Comparison of ENCODE assay signal across 8 cellular contexts in the genomic region with DNA sequence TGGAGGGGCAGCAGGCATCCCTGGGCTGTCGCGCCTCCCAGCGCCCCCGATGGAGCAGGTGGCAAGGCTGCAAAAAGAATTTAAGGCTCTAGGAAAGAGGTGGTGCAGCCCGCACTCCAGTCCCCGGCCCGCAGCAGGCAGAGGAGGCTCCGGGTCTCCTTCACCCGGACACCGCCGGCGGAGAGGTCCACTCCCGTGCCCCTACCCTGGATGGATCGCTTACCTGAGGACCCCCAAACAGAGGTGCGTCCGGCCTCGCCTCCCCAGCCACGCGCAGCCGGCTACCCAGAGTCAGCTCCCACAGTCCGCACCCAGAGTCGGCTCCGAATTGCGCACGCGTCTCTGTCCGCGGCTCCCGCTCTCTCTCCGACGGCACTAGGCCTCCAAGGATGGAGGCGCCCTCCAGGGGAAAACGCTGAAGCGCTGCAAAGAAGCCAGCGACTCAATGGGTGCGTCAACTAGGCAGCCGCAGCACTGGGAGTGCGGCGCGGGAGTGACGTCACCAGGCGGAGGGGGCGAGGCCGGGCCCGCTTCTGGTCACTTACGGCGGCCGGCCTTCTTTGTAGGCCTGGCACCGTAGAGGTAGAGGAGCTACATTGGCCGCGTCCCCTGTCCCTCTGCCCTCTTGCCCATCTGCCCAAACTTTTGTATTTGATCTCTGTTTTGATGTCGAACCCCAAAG. TPM values are rescaled to one million over a fixed set of nuclear protein-coding genes. Genes with fewer than 3 reads are reported as not detected.
A peak's percentile ranks its signal among the peaks of the same experiment; 100 is the strongest.
DNase-seq lines count a peak whose midpoint lies in the region; ATAC-seq and TF ChIP-seq lines count a peak whose summit lies in the region.

A gene with protein sequence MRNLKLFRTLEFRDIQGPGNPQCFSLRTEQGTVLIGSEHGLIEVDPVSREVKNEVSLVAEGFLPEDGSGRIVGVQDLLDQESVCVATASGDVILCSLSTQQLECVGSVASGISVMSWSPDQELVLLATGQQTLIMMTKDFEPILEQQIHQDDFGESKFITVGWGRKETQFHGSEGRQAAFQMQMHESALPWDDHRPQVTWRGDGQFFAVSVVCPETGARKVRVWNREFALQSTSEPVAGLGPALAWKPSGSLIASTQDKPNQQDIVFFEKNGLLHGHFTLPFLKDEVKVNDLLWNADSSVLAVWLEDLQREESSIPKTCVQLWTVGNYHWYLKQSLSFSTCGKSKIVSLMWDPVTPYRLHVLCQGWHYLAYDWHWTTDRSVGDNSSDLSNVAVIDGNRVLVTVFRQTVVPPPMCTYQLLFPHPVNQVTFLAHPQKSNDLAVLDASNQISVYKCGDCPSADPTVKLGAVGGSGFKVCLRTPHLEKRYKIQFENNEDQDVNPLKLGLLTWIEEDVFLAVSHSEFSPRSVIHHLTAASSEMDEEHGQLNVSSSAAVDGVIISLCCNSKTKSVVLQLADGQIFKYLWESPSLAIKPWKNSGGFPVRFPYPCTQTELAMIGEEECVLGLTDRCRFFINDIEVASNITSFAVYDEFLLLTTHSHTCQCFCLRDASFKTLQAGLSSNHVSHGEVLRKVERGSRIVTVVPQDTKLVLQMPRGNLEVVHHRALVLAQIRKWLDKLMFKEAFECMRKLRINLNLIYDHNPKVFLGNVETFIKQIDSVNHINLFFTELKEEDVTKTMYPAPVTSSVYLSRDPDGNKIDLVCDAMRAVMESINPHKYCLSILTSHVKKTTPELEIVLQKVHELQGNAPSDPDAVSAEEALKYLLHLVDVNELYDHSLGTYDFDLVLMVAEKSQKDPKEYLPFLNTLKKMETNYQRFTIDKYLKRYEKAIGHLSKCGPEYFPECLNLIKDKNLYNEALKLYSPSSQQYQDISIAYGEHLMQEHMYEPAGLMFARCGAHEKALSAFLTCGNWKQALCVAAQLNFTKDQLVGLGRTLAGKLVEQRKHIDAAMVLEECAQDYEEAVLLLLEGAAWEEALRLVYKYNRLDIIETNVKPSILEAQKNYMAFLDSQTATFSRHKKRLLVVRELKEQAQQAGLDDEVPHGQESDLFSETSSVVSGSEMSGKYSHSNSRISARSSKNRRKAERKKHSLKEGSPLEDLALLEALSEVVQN (N-terminal part only) (minus strand): TSS at position 484 of the 682 bp plus-strand sequence. CDS start 2,978 bp downstream, outside the sequence.

- H3K27ac ChIP-seq in GM23338 (ENCODE audit: low read depth), result peak within 1 kb of the TSS; percentile 96

- H3K27me3 ChIP-seq in GM23338 (ENCODE audit: insufficient read depth), result no peaks in the 10 kb centered on the region

- no peaks in the 10 kb centered on the region for H3K9me2 ChIP-seq in GM23338 (ENCODE audit: insufficient read depth)

- DNase-seq in EH (ENCODE audit: low read depth) (peak; percentile 95), GM23338 (ENCODE audit: low spot score) (peak; percentile 96), LHCN-M2 (ENCODE audit: low read depth) (peak; percentile 94), RPMI7951 (ENCODE audit: low read depth) (peak; percentile 94), fibroblast of peridontal ligament (ENCODE audit: extremely low read depth) (peak; percentile 93)
- peak; percentile 83 to 85 for DNase-seq in activated T-helper 1 cell treated with anti-CD3 and anti-CD28 coated beads, Interleukin-2, amount 50 U/mL, for 16 hours (ENCODE audit: low read depth in 1 of 2, low spot score in 1 of 2)
- peak; percentile 95 for DNase-seq in natural killer cell treated with Interleukin-12 subunit alpha and Interleukin-12 subunit beta and Interleukin-15 and Interleukin-18, amount 100 ng/mL, for 72 hours (ENCODE audit: low spot score)
- peak; percentile 95 for DNase-seq in stimulated activated naive CD8-positive, alpha-beta T cell treated with anti-CD3 and anti-CD28 coated beads, Interleukin-15, Interleukin-2, amounts not matched to agents 100 U/mL and 50 U/mL, for 24 hours

- peaks cover 28% of the 10 kb centered on the region for H3K79me2 ChIP-seq in GM23338 (replicated peaks; ENCODE audit: insufficient read depth)

- peak within 1 kb of the TSS; percentile 100 for H2AFZ ChIP-seq in GM23338

- peak within 1 kb of the TSS; percentile 99 for H3K4me3 ChIP-seq in GM23338

- H3F3A ChIP-seq in GM23338 (replicated peaks; ENCODE audit: low read depth), result peaks cover 8% of the 10 kb centered on the region; the same call in 1 of the 2 replicates

- peaks cover 16% of the 10 kb centered on the region for H3K4me1 ChIP-seq in GM23338 (ENCODE audit: insufficient read depth)

- peaks cover 5% of the 10 kb centered on the region; the same call in 1 of the 2 replicates for H4K20me1 ChIP-seq in GM23338 (replicated peaks; ENCODE audit: insufficient read depth)

- peaks cover 13% of the 10 kb centered on the region for H3K4me1 Mint-ChIP-seq in GM23338
- H3K4me1 Mint-ChIP-seq in natural killer cell treated with Interleukin-12 subunit alpha and Interleukin-12 subunit beta and Interleukin-15 and Interleukin-18, amount 100 ng/mL, for 72 hours (ENCODE audit: low read depth in 2 of 2), result peaks cover 18 to 30% of the 10 kb centered on the region in 2 donors

- peak within 1 kb of the TSS; percentile 93 for H3K4me3 Mint-ChIP-seq in GM23338
- H3K4me3 Mint-ChIP-seq in natural killer cell treated with Interleukin-12 subunit alpha and Interleukin-12 subunit beta and Interleukin-15 and Interleukin-18, amount 100 ng/mL, for 72 hours, result peak within 1 kb of the TSS; percentile 88

- H3K27ac Mint-ChIP-seq in GM23338, result peak within 1 kb of the TSS; percentile 98
- H3K27ac Mint-ChIP-seq in natural killer cell treated with Interleukin-12 subunit alpha and Interleukin-12 subunit beta and Interleukin-15 and Interleukin-18, amount 100 ng/mL, for 72 hours, result peak within 1 kb of the TSS; percentile 87 to 97

- ATAC-seq in GM23338, result peak; percentile 91
- ATAC-seq in natural killer cell treated with Interleukin-12 subunit alpha and Interleukin-12 subunit beta and Interleukin-15 and Interleukin-18, amount 100 ng/mL, for 72 hours, result peak; percentile 93 to 94
- peak; percentile 90 for ATAC-seq in stimulated activated naive CD8-positive, alpha-beta T cell treated with anti-CD3 and anti-CD28 coated beads, Interleukin-15, Interleukin-2, amounts not matched to agents 100 U/mL and 50 U/mL, for 24 hours

- no peaks in the 10 kb centered on the region for H3K9me3 Mint-ChIP-seq in GM23338
- no peaks in the 10 kb centered on the region for H3K9me3 Mint-ChIP-seq in natural killer cell treated with Interleukin-12 subunit alpha and Interleukin-12 subunit beta and Interleukin-15 and Interleukin-18, amount 100 ng/mL, for 72 hours

- TF ChIP-seq CTCF in GM23338 (conservative IDR thresholded peaks at IDR 0.05; ENCODE audit: low read depth in 2 of 2), result peak in 1 of 2 experiments; percentile 47; a peak in 3 of 4 replicates

- peaks cover 11% of the 10 kb centered on the region; the same call in 2 of the 3 replicates for H3K36me3 Mint-ChIP-seq in GM23338 (ENCODE audit: low read depth)
- no peaks in the 10 kb centered on the region for H3K36me3 Mint-ChIP-seq in natural killer cell treated with Interleukin-12 subunit alpha and Interleukin-12 subunit beta and Interleukin-15 and Interleukin-18, amount 100 ng/mL, for 72 hours

- no peaks in the 10 kb centered on the region; the same call in 1 of the 2 replicates for H3K36me3 ChIP-seq in GM23338 (ENCODE audit: insufficient read depth)

- peak within 1 kb of the TSS; percentile 99 for H3K4me2 ChIP-seq in GM23338

- peaks cover 8% of the 10 kb centered on the region for H3K27me3 Mint-ChIP-seq in GM23338 (ENCODE audit: insufficient read depth, low read depth, poor library complexity)
- H3K27me3 Mint-ChIP-seq in natural killer cell treated with Interleukin-12 subunit alpha and Interleukin-12 subunit beta and Interleukin-15 and Interleukin-18, amount 100 ng/mL, for 72 hours, result no peaks in the 10 kb centered on the region

TF ChIP-seq in GM23338, 12 proteins besides CTCF, POLR2A, EP300 and RAD21:
- TF ChIP-seq JUNB (IDR thresholded peaks at IDR 0.05; ENCODE audit: unreplicated experiment) (no peak), CREB1 (CRISPR knock-in tag; IDR thresholded peaks at IDR 0.05; ENCODE audit: low read depth) (peak; percentile 99), POLR2AphosphoS5 (IDR thresholded peaks at IDR 0.05; ENCODE audit: low read depth) (peak; percentile 88)

RNA-seq across cellular contexts. Expression of the gene that starts here (rescaled TPM):
- 32.9 and 46.3 TPM in 2 replicates for total RNA-seq in GM23338 (2014; rRNA removed; shearing (Covaris generic))
- 6.3 and 9.1 TPM in 2 replicates for polyA plus RNA-seq in GM23338 (2016; fragmentation: Nextera tagmentation; extraction: Ambion mirVana)
- 27.8 and 29.9 TPM in 2 replicates for total RNA-seq in LHCN-M2 (2014; rRNA removed)
- polyA plus RNA-seq in LHCN-M2 (2012), result 13.1 TPM
- total RNA-seq in RPMI7951 (2014; rRNA removed; shearing (Covaris generic)), result 24.2 and 29.9 TPM in 2 replicates
- total RNA-seq in natural killer cell treated with Interleukin-12 subunit alpha and Interleukin-12 subunit beta and Interleukin-15 and Interleukin-18, amount 100 ng/mL, for 72 hours, result 10 to 100 TPM; 28.1 to 34.3 TPM

Comparison
In these comparisons a context has a peak if more than half of its experiments do, and no peak if none do; other contexts are left out.
1. Peak in every context shown above with its lines: DNase-seq, ATAC-seq, H3K4me3 ChIP-seq and H3K27ac ChIP-seq.